8 cellular contexts compared by ENCODE assay signal in genomic region chr11:34214961-34215805, GRCh38.
DNase-seq lines count a peak whose midpoint lies in the region; ATAC-seq, FAIRE-seq and TF ChIP-seq lines count a peak whose summit lies in the region.

No MANE protein-coding gene starts in this region.

- TF ChIP-seq CTCF in fibroblast of mammary gland (conservative IDR thresholded peaks at IDR 0.05; ENCODE audit: control insufficient read depth, insufficient read depth, low read depth, low read length) (no peak), GM10248 (IDR thresholded peaks at IDR 0.05; ENCODE audit: control extremely low read depth, extremely low read depth, low read depth, missing control alignments) (no peak)

- in situ Hi-C loops in KBM-7 (cut with MboI; ENCODE audit: low pct_unique_long_range_greater_than_20kb, low sequenced_read_pairs) = no loop called here

- POLR2A ChIA-PET in GM10248 (lab: Yijun Ruan, JAX) = no interaction called here

- peak; percentile 12; the same call in 1 of the 2 replicates for TF ChIP-seq POLR2A in H54 (IDR thresholded peaks at IDR 0.05; ENCODE audit: low read depth, low read length)

- ATAC-seq in activated CD4-positive, CD25-positive, alpha-beta regulatory T cell treated with anti-CD3 and anti-CD28 coated beads, Interleukin-2, amount 50 U/mL, for 24 hours = peak; percentile 100
- ATAC-seq in GM21528 (IDR thresholded peaks at IDR 0.05; ENCODE audit: low FRiP score, unreplicated experiment) = no peak

- CTCF ChIA-PET in GM10248 (lab: Yijun Ruan, JAX) = interaction anchor here (1.0 to 1.8 kb wide), 3 partner anchors 11 to 41 kb away, joined by 3 to 6 read pairs (median 4); no protein-coding TSS in a partner anchor

- DNase-seq in H54 (ENCODE audit: insufficient read length, low spot score) (peak; percentile 72), fibroblast of mammary gland (ENCODE audit: low read depth) (peak; percentile 76), KBM-7 (no peak), GM10248 (ENCODE audit: extremely low spot score) (no peak), KG1 (lab: John Stamatoyannopoulos, UW) (no peak)
- peak; percentile 60 for DNase-seq in stimulated activated CD8-positive, alpha-beta memory T cell treated with anti-CD3 and anti-CD28 coated beads, Interleukin-4, amount 100 ng/mL, for 24 hours (ENCODE audit: low read depth)

- FAIRE-seq in H54 (lab: Jason Lieb, UNC) = peak; percentile 95

- H3K4me3 ChIP-seq in fibroblast of mammary gland (ENCODE audit: control insufficient read depth, low read depth, low read length) = no peak overlapping the region

Comparison
In these comparisons a context has a peak if more than half of its experiments do, and no peak if none do; other contexts are left out.
1. DNase-seq: peak in H54 (single experiment), fibroblast of mammary gland (single experiment) and stimulated activated CD8-positive, alpha-beta memory T cell treated with anti-CD3 and anti-CD28 coated beads, Interleukin-4, amount 100 ng/mL, for 24 hours (single experiment); none in KBM-7 (single experiment), GM10248 (single experiment) and KG1 (single experiment).